In genomic region chr19:19202707-19203011, GRCh38 we compare ENCODE assay signal across 8 cellular contexts. TPM values are rescaled to one million over a fixed set of nuclear protein-coding genes. Genes with fewer than 3 reads are reported as not detected.
DNase-seq lines count a peak whose midpoint lies in the region; ATAC-seq and TF ChIP-seq lines count a peak whose summit lies in the region.

No MANE protein-coding gene starts in this region.

- H3K4me1 Mint-ChIP-seq in progenitor cell of endocrine pancreas (ENCODE audit: low read depth), result peaks cover 6% of the 10 kb centered on the region

- peak overlapping the region; percentile 97 for H3K9ac ChIP-seq in NT2/D1 (ENCODE audit: insufficient read length, low read depth)

- no peaks in the 10 kb centered on the region for H3K9me3 Mint-ChIP-seq in progenitor cell of endocrine pancreas (ENCODE audit: low read depth)

- peak overlapping the region; percentile 83 for H3K4me3 Mint-ChIP-seq in progenitor cell of endocrine pancreas (ENCODE audit: low read depth)

- peaks cover 38% of the 10 kb centered on the region for H3K27me3 ChIP-seq in NT2/D1 (ENCODE audit: insufficient read depth, insufficient read length)

- H3K27ac ChIP-seq in epithelial cell of prostate, result peak overlapping the region; percentile 51

- H3K36me3 Mint-ChIP-seq in progenitor cell of endocrine pancreas (ENCODE audit: insufficient read depth), result peaks cover 5% of the 10 kb centered on the region

- no peak for TF ChIP-seq CTCF in progenitor cell of endocrine pancreas (IDR thresholded peaks at IDR 0.05; ENCODE audit: unreplicated experiment)

- peaks cover 29% of the 10 kb centered on the region for H3K27me3 Mint-ChIP-seq in progenitor cell of endocrine pancreas

- TF ChIP-seq POLR2A in erythroblast (IDR thresholded peaks at IDR 0.05; ENCODE audit: low read length), result no peak

- no peak overlapping the region for H3K27ac Mint-ChIP-seq in progenitor cell of endocrine pancreas

- DNase-seq in NT2/D1 (ENCODE audit: low read depth, low spot score) (no peak), epithelial cell of prostate (ENCODE audit: low read depth, low spot score) (no peak), progenitor cell of endocrine pancreas (ENCODE audit: low spot score, unreplicated experiment) (no peak), NCI-H524 treated with DMSO at 0.1 percent for 48 hours (lab: John Stamatoyannopoulos, UW) (no peak), erythroblast (lab: John Stamatoyannopoulos, UW) (no peak), HuH-7 (ENCODE audit: low spot score) (no peak)

- H3K4me1 ChIP-seq in NT2/D1 (ENCODE audit: insufficient read depth, insufficient read length), result peaks cover 11% of the 10 kb centered on the region

- ATAC-seq in GM21526 (IDR thresholded peaks at IDR 0.05; ENCODE audit: low FRiP score, unreplicated experiment) (peak; percentile 6), HG02885 (IDR thresholded peaks at IDR 0.05; ENCODE audit: poor library complexity, unreplicated experiment) (no peak)

- H3K4me3 ChIP-seq in NT2/D1 (ENCODE audit: insufficient read length, low read depth), result peak overlapping the region; percentile 93

- H3K36me3 ChIP-seq in NT2/D1 (ENCODE audit: insufficient read depth, insufficient read length, low read length), result peaks cover 41% of the 10 kb centered on the region

- no peaks in the 10 kb centered on the region for H3K9me3 ChIP-seq in NT2/D1 (ENCODE audit: insufficient read depth, low read length)

RNA-seq across cellular contexts. Expression of gene NR2C2AP, which starts 0.6 kb away (rescaled TPM):
- 10.6 and 12.2 TPM in 2 replicates for total RNA-seq in progenitor cell of endocrine pancreas

RNA-seq across cellular contexts. Expression of gene NCAN, which starts 9.1 kb away (rescaled TPM):
- 0.17 and 0.36 TPM in 2 replicates for total RNA-seq in progenitor cell of endocrine pancreas

RNA-seq across cellular contexts. Expression of gene RFXANK, which starts 10.6 kb away (rescaled TPM):
- total RNA-seq in progenitor cell of endocrine pancreas, result 134 and 135 TPM in 2 replicates

RNA-seq across cellular contexts. Expression of gene BORCS8, which starts 10.7 kb away (rescaled TPM):
- 28.9 and 33.9 TPM in 2 replicates for total RNA-seq in progenitor cell of endocrine pancreas

RNA-seq across cellular contexts. Expression of gene MEF2B, which starts 32.6 kb away (rescaled TPM):
- 4.2 and 4.4 TPM in 2 replicates for total RNA-seq in progenitor cell of endocrine pancreas
